ENCODE assay signal across 9 cellular contexts in genomic region chr21:36854391-36854790, GRCh38.
DNase-seq lines count a peak whose midpoint lies in the region; ATAC-seq, FAIRE-seq and TF ChIP-seq lines count a peak whose summit lies in the region.
"Had no signal": no experiment of that assay in that cellular context is flagged by ENCODE, and none has a peak within 500 bp of the region (broad histone marks: within the 10 kb centered on the region; RNA-seq: fewer than 3 reads in every experiment).

No MANE protein-coding gene starts in this region.

- no peak overlapping the region for H3K4me3 ChIP-seq in mammary epithelial cell (replicated peaks in 1 of 3; ENCODE audit: insufficient read depth in 1 of 3, low read depth in 2 of 3, low read length in 3 of 3)
- no peak overlapping the region for H3K4me3 ChIP-seq in HepG2 (replicated peaks in 1 of 3; ENCODE audit: insufficient read depth in 1 of 3, low read depth in 2 of 3, low read length in 3 of 3)

- H3K27ac ChIP-seq in mammary epithelial cell (ENCODE audit: insufficient read depth, low read depth, low read length): no peak overlapping the region
- H3K27ac ChIP-seq in HepG2 (ENCODE audit: extremely low read length, insufficient read depth, low read length): no peak overlapping the region

- BruUV-seq in mammary epithelial cell (replicated peaks; lab: Mats Ljungman, UMichigan) (no TSS peak), HepG2 (replicated peaks; lab: Mats Ljungman, UMichigan) (no TSS peak)

- H4K20me1 ChIP-seq in mammary epithelial cell (ENCODE audit: insufficient read depth, low read length) (no peaks in the 10 kb centered on the region), HepG2 (ENCODE audit: insufficient read depth, low read length) (no peaks in the 10 kb centered on the region)

- no peaks in the 10 kb centered on the region for H3K9me3 Mint-ChIP-seq in activated T-helper 1 cell treated with anti-CD3 and anti-CD28 coated beads, Interleukin-12 subunit alpha, Interleukin-12 subunit beta, Interleukin-2, Interleukin-4 antibody, amounts not matched to agents 30 ng/mL and 10 ng/mL and 1 ng/mL, durations not matched to agents 14 hours and 24 hours and 36 hours

- CTCF ChIA-PET in mammary epithelial cell (lab: Charles Lee; ENCODE audit: low non-redundant PET) (interaction anchor here (0.6 kb wide), 1 partner anchor 49 kb away, joined by 3 read pairs; no protein-coding TSS in a partner anchor), HepG2 (lab: Yijun Ruan, JAX; ENCODE audit: low intra/inter-chr PET ratio, low total read pairs) (interaction anchor here (0.9 to 1.2 kb wide), 3 partner anchors 73 to 224 kb away, joined by 3 to 4 read pairs (median 3); no protein-coding TSS in a partner anchor)

- ATAC-seq in HepG2: peak; percentile 73
- no peak for ATAC-seq in HG03565 (IDR thresholded peaks at IDR 0.05; ENCODE audit: unreplicated experiment)
- no peak for ATAC-seq in GM19455 (IDR thresholded peaks at IDR 0.05; ENCODE audit: unreplicated experiment)

- H3K27ac Mint-ChIP-seq in activated T-helper 1 cell treated with anti-CD3 and anti-CD28 coated beads, Interleukin-12 subunit alpha, Interleukin-12 subunit beta, Interleukin-2, Interleukin-4 antibody, amounts not matched to agents 30 ng/mL and 10 ng/mL and 1 ng/mL, durations not matched to agents 14 hours and 24 hours and 36 hours: no peak overlapping the region

- no peaks in the 10 kb centered on the region for H3K27me3 ChIP-seq in mammary epithelial cell (ENCODE audit: insufficient read depth, low read length)
- H3K27me3 ChIP-seq in HepG2 (ENCODE audit: control insufficient read depth in 1 of 2, insufficient read depth in 2 of 2, low read length in 2 of 2): no peaks in the 10 kb centered on the region

- 88% methylated on average over 5 of the region's 5 CpGs for WGBS in mammary epithelial cell (ENCODE audit: low coverage, missing lambda C conversion rate)
- 61% methylated on average over 5 of the region's 5 CpGs for WGBS in HepG2 (ENCODE audit: low lambda C conversion rate)

- TF ChIP-seq CTCF in mammary epithelial cell (conservative IDR thresholded peaks at IDR 0.05 in 1 of 2, IDR thresholded peaks at IDR 0.05 in 1 of 2; ENCODE audit: extremely low read depth in 1 of 2, insufficient read depth in 1 of 2, low read depth in 1 of 2, low read length in 2 of 2) (peak; percentile 45 to 57), HepG2 (CRISPR knock-in tag; IDR thresholded peaks at IDR 0.05) (peak; percentile 81)

- no peaks in the 10 kb centered on the region for H3K79me2 ChIP-seq in mammary epithelial cell (ENCODE audit: insufficient read depth, low read length)
- H3K79me2 ChIP-seq in HepG2 (ENCODE audit: insufficient read depth, low read length): no peaks in the 10 kb centered on the region

- in situ Hi-C loops in G401 (cut with HindIII; ENCODE audit: low sequenced_read_pairs) (no loop called here), mammary epithelial cell (cut with MboI; ENCODE audit: low sequenced_read_pairs in 2 of 2) (no loop called here), HepG2 (cut with HindIII; ENCODE audit: extremely low pct_ligation_motif_present, low pct_unique_long_range_greater_than_20kb) (no loop called here)

- dilution Hi-C loops in mammary epithelial cell (cut with HindIII; ENCODE audit: low sequenced_read_pairs): no loop called here

- H3K9ac ChIP-seq in mammary epithelial cell (ENCODE audit: insufficient read depth, low read length) (no peak overlapping the region), HepG2 (ENCODE audit: insufficient read depth, low read depth, low read length) (no peak overlapping the region)

- H3K27me3 Mint-ChIP-seq in activated T-helper 1 cell treated with anti-CD3 and anti-CD28 coated beads, Interleukin-12 subunit alpha, Interleukin-12 subunit beta, Interleukin-2, Interleukin-4 antibody, amounts not matched to agents 30 ng/mL and 10 ng/mL and 1 ng/mL, durations not matched to agents 14 hours and 24 hours and 36 hours (ENCODE audit: insufficient read depth): no peaks in the 10 kb centered on the region

- DNase-seq in AG08396 (ENCODE audit: low spot score) (peak; percentile 39), G401 (ENCODE audit: low spot score) (peak; percentile 34), NCI-H460 (ENCODE audit: extremely low read depth, low read depth) (peak; percentile 29), mammary epithelial cell (no peak), HepG2 (ENCODE audit: low spot score) (peak; percentile 52)
- no peak for DNase-seq in activated T-helper 1 cell treated with anti-CD3 and anti-CD28 coated beads, Interleukin-12 subunit alpha, Interleukin-12 subunit beta, Interleukin-2, Interleukin-4 antibody, amounts not matched to agents 30 ng/mL and 10 ng/mL and 1 ng/mL, durations not matched to agents 14 hours and 24 hours and 36 hours (ENCODE audit: low spot score)
- DNase-seq: left cardiac atrium had no signal

- no peaks in the 10 kb centered on the region for H3K36me3 Mint-ChIP-seq in activated T-helper 1 cell treated with anti-CD3 and anti-CD28 coated beads, Interleukin-12 subunit alpha, Interleukin-12 subunit beta, Interleukin-2, Interleukin-4 antibody, amounts not matched to agents 30 ng/mL and 10 ng/mL and 1 ng/mL, durations not matched to agents 14 hours and 24 hours and 36 hours (ENCODE audit: low read depth)

- H3K4me1 ChIP-seq in mammary epithelial cell (ENCODE audit: insufficient read depth, low read length): no peaks in the 10 kb centered on the region
- peaks cover 36% of the 10 kb centered on the region for H3K4me1 ChIP-seq in HepG2 (ENCODE audit: insufficient read depth, low read length)

- H3K36me3 ChIP-seq in mammary epithelial cell (ENCODE audit: insufficient read depth, low read length) (no peaks in the 10 kb centered on the region), HepG2 (replicated peaks in 1 of 2; ENCODE audit: control insufficient read depth in 1 of 2, insufficient read depth in 2 of 2, low read length in 2 of 2) (no peaks in the 10 kb centered on the region)

- FAIRE-seq in HepG2 (lab: Jason Lieb, UNC): peak; percentile 49

- no peak overlapping the region for H3K4me2 ChIP-seq in mammary epithelial cell (ENCODE audit: insufficient read depth, low read depth, low read length)
- H3K4me2 ChIP-seq in HepG2 (ENCODE audit: low read depth, low read length): no peak overlapping the region

- H2AFZ ChIP-seq in mammary epithelial cell (ENCODE audit: low read depth, low read length) (no peak overlapping the region), HepG2 (ENCODE audit: low read length) (no peak overlapping the region)

- TF ChIP-seq EP300 in HepG2 (IDR thresholded peaks at IDR 0.05; ENCODE audit: low read depth in 2 of 2, low read length in 2 of 2): no peak
- no peak for TF ChIP-seq EP300 in HepG2 (CRISPR knock-in tag; IDR thresholded peaks at IDR 0.05; ENCODE audit: borderline replicate concordance)

- no peaks in the 10 kb centered on the region for H3K9me3 ChIP-seq in mammary epithelial cell (replicated peaks; ENCODE audit: insufficient read depth, low read length)
- no peaks in the 10 kb centered on the region for H3K9me3 ChIP-seq in HepG2 (ENCODE audit: low read length)

- peaks cover 12% of the 10 kb centered on the region for H3K4me1 Mint-ChIP-seq in activated T-helper 1 cell treated with anti-CD3 and anti-CD28 coated beads, Interleukin-12 subunit alpha, Interleukin-12 subunit beta, Interleukin-2, Interleukin-4 antibody, amounts not matched to agents 30 ng/mL and 10 ng/mL and 1 ng/mL, durations not matched to agents 14 hours and 24 hours and 36 hours (ENCODE audit: low read depth)

- TF ChIP-seq RAD21 in HepG2 (CRISPR knock-in tag; IDR thresholded peaks at IDR 0.05): peak; percentile 38; the same call in 1 of the 2 replicates

- no peak overlapping the region for H3K4me3 Mint-ChIP-seq in activated T-helper 1 cell treated with anti-CD3 and anti-CD28 coated beads, Interleukin-12 subunit alpha, Interleukin-12 subunit beta, Interleukin-2, Interleukin-4 antibody, amounts not matched to agents 30 ng/mL and 10 ng/mL and 1 ng/mL, durations not matched to agents 14 hours and 24 hours and 36 hours

- intact Hi-C loops in mammary epithelial cell (cut with micrococcal nuclease) (loop anchor here (1.0 to 5.0 kb wide), 2 partner anchors 58 to 224 kb away; no protein-coding TSS in a partner anchor), HepG2 (cut with micrococcal nuclease; ENCODE audit: unreplicated experiment) (loop anchor here (10.0 kb wide), 1 partner anchor 220 kb away; no protein-coding TSS in a partner anchor)
- intact Hi-C loops in activated T-helper 1 cell treated with anti-CD3 and anti-CD28 coated beads, Interleukin-12 subunit alpha, Interleukin-12 subunit beta, Interleukin-2, Interleukin-4 antibody, amounts not matched to agents 30 ng/mL and 10 ng/mL and 1 ng/mL, durations not matched to agents 14 hours and 24 hours and 36 hours (cut with micrococcal nuclease): no loop called here

- TF ChIP-seq POLR2A in HepG2 (IDR thresholded peaks at IDR 0.05; ENCODE audit: insufficient read depth in 1 of 2, low read depth in 2 of 2, low read length in 2 of 2): no peak

- POLR2A ChIA-PET in HepG2 (lab: Yijun Ruan, JAX): no interaction called here

TF ChIP-seq in HepG2, 621 proteins besides CTCF, POLR2A, EP300 and RAD21:
- no peak for TF ChIP-seq ZBTB37 (CRISPR knock-in tag; IDR thresholded peaks at IDR 0.05)
- no peak for TF ChIP-seq ZNF34 (CRISPR knock-in tag; IDR thresholded peaks at IDR 0.05; ENCODE audit: borderline replicate concordance)
- peak; percentile 59 for TF ChIP-seq SMC3 (IDR thresholded peaks at IDR 0.05; ENCODE audit: low read length)
- TF ChIP-seq STAG1 (CRISPR knock-in tag; IDR thresholded peaks at IDR 0.05): peak; percentile 70
- TF ChIP-seq CEBPB (IDR thresholded peaks at IDR 0.05; ENCODE audit: borderline replicate concordance, low read depth, low read length): peak; percentile 27; the same call in 1 of the 2 replicates
- no peak for TF ChIP-seq HNRNPK (IDR thresholded peaks at IDR 0.05; ENCODE audit: low read depth, low read length, poor library complexity, severe bottlenecking)
- peak; percentile 66 for TF ChIP-seq NR2F6 (IDR thresholded peaks at IDR 0.05)
- peak; percentile 67 for TF ChIP-seq NR2F6 (CRISPR knock-in tag; IDR thresholded peaks at IDR 0.05)
- TF ChIP-seq CEBPG (CRISPR knock-in tag; IDR thresholded peaks at IDR 0.05): 0 out of 2 replicates have a peak, but pooled peaks have one; percentile 11
TF ChIP-seq in HepG2: peak in this region for 5.

Comparison
In these comparisons a context has a peak if more than half of its experiments do, and no peak if none do; other contexts are left out.
1. DNase-seq: peak in AG08396 (single experiment), G401 (single experiment), NCI-H460 (single experiment) and HepG2 (single experiment); none in mammary epithelial cell (single experiment) and activated T-helper 1 cell treated with anti-CD3 and anti-CD28 coated beads, Interleukin-12 subunit alpha, Interleukin-12 subunit beta, Interleukin-2, Interleukin-4 antibody, amounts not matched to agents 30 ng/mL and 10 ng/mL and 1 ng/mL, durations not matched to agents 14 hours and 24 hours and 36 hours (single experiment).